Comparison of ENCODE assay signal across 8 cellular contexts in genomic region chr7:70693300-70693689, GRCh38.
DNase-seq lines count a peak whose midpoint lies in the region; ATAC-seq and TF ChIP-seq lines count a peak whose summit lies in the region.

No MANE protein-coding gene starts in this region.

- H4K5ac ChIP-seq in IMR-90 (ENCODE audit: low read depth, low read length): no peak overlapping the region

- H3K4me3 ChIP-seq in AG09309 (ENCODE audit: control insufficient read depth, low read depth, low read length) (peak overlapping the region; percentile 72), IMR-90 (ENCODE audit: insufficient read depth, low read depth, low read length) (peak overlapping the region; percentile 90)

- no TSS peak for BruUV-seq in IMR-90 (replicated peaks; lab: Mats Ljungman, UMichigan)

- H3K4me1 Mint-ChIP-seq in naive B cell: peaks cover 7 to 18% (median 16%) of the 10 kb centered on the region in 3 donors

- no peak overlapping the region for H2AK5ac ChIP-seq in IMR-90 (ENCODE audit: low read depth, low read length)

- H3K4me2 ChIP-seq in IMR-90 (ENCODE audit: low read depth, low read length): peak overlapping the region; percentile 16; the same call in 1 of the 2 replicates

- H2BK20ac ChIP-seq in IMR-90 (ENCODE audit: low read depth, low read length): no peak overlapping the region

- peak overlapping the region in 1 of 6 donors; percentile 54 for H3K27ac Mint-ChIP-seq in naive B cell

- WGBS in IMR-90 (ENCODE audit: extremely low coverage in 2 of 2, insufficient read length in 1 of 2), 2 experiments: 0% methylated on average over 1 of the region's 11 CpGs; no CpG with 5 or more reads in 1 of the 2 experiments

- no peak overlapping the region for H3K56ac ChIP-seq in IMR-90 (ENCODE audit: extremely low read depth, insufficient read depth, low read length)

- in situ Hi-C loops in IMR-90 (cut with MboI; ENCODE audit: low sequenced_read_pairs): no loop called here

- CTCF ChIA-PET in IMR-90 (lab: Yijun Ruan, JAX): no interaction called here

- no peak overlapping the region for H3K18ac ChIP-seq in IMR-90 (ENCODE audit: low read depth, low read length)

- peak overlapping the region; percentile 57 for H2AK9ac ChIP-seq in IMR-90 (replicated peaks; ENCODE audit: low read depth, low read length, poor library complexity)

- H3K4ac ChIP-seq in IMR-90 (ENCODE audit: low read depth, low read length): 0 out of 2 replicates have a peak overlapping the region, but pooled peaks have one; percentile 12

- H2AFZ ChIP-seq in IMR-90 (replicated peaks; ENCODE audit: low read length, poor library complexity): peak overlapping the region; percentile 90

- no peaks in the 10 kb centered on the region for H3K36me3 ChIP-seq in IMR-90 (ENCODE audit: control insufficient read depth, insufficient read depth, low read length)

- TF ChIP-seq CTCF in AG09309 (IDR thresholded peaks at IDR 0.05; ENCODE audit: control insufficient read depth, insufficient read depth, low read depth, low read length, missing control alignments): no peak
- no peak for TF ChIP-seq CTCF in IMR-90 (conservative IDR thresholded peaks at IDR 0.05; ENCODE audit: low read depth, low read length)
- no peak for TF ChIP-seq CTCF in GM20000 (IDR thresholded peaks at IDR 0.05; ENCODE audit: extremely low read depth, missing control alignments)

- H2BK5ac ChIP-seq in IMR-90 (ENCODE audit: low read depth, low read length, poor library complexity, severe bottlenecking): no peak overlapping the region

- TF ChIP-seq POLR2A in IMR-90 (IDR thresholded peaks at IDR 0.05; ENCODE audit: low read depth, low read length) (no peak), erythroblast (IDR thresholded peaks at IDR 0.05; ENCODE audit: low read length) (no peak)

- no peak for TF ChIP-seq RAD21 in IMR-90 (IDR thresholded peaks at IDR 0.05; ENCODE audit: low read length)

- intact Hi-C loops in IMR-90 (cut with micrococcal nuclease): loop anchor here (10.0 kb wide), 1 partner anchor 1098 kb away; the partner anchor contains the start of gene AUTS2

- no peak overlapping the region for H4K91ac ChIP-seq in IMR-90 (ENCODE audit: insufficient read depth, low read depth, low read length)

- POLR2A ChIA-PET in IMR-90 (lab: Charles Lee; ENCODE audit: unreplicated experiment): no interaction called here

- H3K9me3 ChIP-seq in IMR-90 (ENCODE audit: control insufficient read depth, insufficient read depth, low read length): no peaks in the 10 kb centered on the region

- H3K27me3 Mint-ChIP-seq in naive B cell: peaks cover 7 to 24% (median 21%) of the 10 kb centered on the region in 3 donors

- H4K8ac ChIP-seq in IMR-90 (ENCODE audit: low read depth in 2 of 2, low read length in 2 of 2): no peak overlapping the region

- peaks cover 2% of the 10 kb centered on the region; the same call in 1 of the 2 replicates for H3K9me1 ChIP-seq in IMR-90 (ENCODE audit: insufficient read depth, low read length)

- H3K36me3 Mint-ChIP-seq in naive B cell: peaks cover 0 to 5% of the 10 kb centered on the region in 2 donors

- ATAC-seq in IMR-90 (ENCODE audit: low read depth): no peak
- no peak for ATAC-seq in naive B cell (ENCODE audit: low read depth in 2 of 2)
- ATAC-seq in GM18868 (IDR thresholded peaks at IDR 0.05; ENCODE audit: unreplicated experiment): no peak

- peak overlapping the region; percentile 74 to 91 (median 88) for H3K4me3 Mint-ChIP-seq in naive B cell

- H3K14ac ChIP-seq in IMR-90 (replicated peaks; ENCODE audit: low read depth, low read length): no peak overlapping the region

- DNase-seq in AG09309 (ENCODE audit: low read depth): no peak
- no peak for DNase-seq in IMR-90
- peak; percentile 53 for DNase-seq in ecto neural progenitor cell (ENCODE audit: low spot score)
- DNase-seq in naive B cell: no peak
- DNase-seq in erythroblast (lab: John Stamatoyannopoulos, UW): no peak
- DNase-seq in GM20000 (ENCODE audit: low spot score): no peak
- DNase-seq in stimulated activated CD4-positive, alpha-beta T cell treated with anti-CD3 and anti-CD28 coated beads, Interleukin-4, amount 100 ng/mL, for 4 hours: no peak

- H2BK15ac ChIP-seq in IMR-90 (ENCODE audit: low read depth, low read length): no peak overlapping the region

- H3K27me3 ChIP-seq in IMR-90 (ENCODE audit: control insufficient read depth, insufficient read depth, low read length): no peaks in the 10 kb centered on the region; the same call in 1 of the 2 replicates

- H3K79me1 ChIP-seq in IMR-90 (ENCODE audit: low read depth in 1 of 2, low read length in 2 of 2): peaks cover 0 to 6% of the 10 kb centered on the region in 2 experiments; a peak in 1 of 4 replicates

- no peaks in the 10 kb centered on the region for H4K20me1 ChIP-seq in IMR-90 (ENCODE audit: insufficient read depth, low read length)

- dilution Hi-C loops in IMR-90 (cut with HindIII; ENCODE audit: low sequenced_read_pairs, unreplicated experiment): no loop called here

- H3K4me1 ChIP-seq in IMR-90 (ENCODE audit: control insufficient read depth, insufficient read depth, low read length): peaks cover 4% of the 10 kb centered on the region

- no peaks in the 10 kb centered on the region for H3K9me3 Mint-ChIP-seq in naive B cell

- H2BK120ac ChIP-seq in IMR-90 (ENCODE audit: low read depth, low read length): no peak overlapping the region

- no peak overlapping the region for H3K23ac ChIP-seq in IMR-90 (ENCODE audit: low read depth, low read length)

- no peak overlapping the region; the same call in 1 of the 2 replicates for H3K27ac ChIP-seq in IMR-90 (ENCODE audit: insufficient read depth, low read length)

- H3K9ac ChIP-seq in IMR-90 (ENCODE audit: low read depth, low read length): no peak overlapping the region

TF ChIP-seq in IMR-90, 13 proteins besides CTCF, POLR2A, EP300 and RAD21:
- TF ChIP-seq RFX5 (IDR thresholded peaks at IDR 0.05; ENCODE audit: low read depth, low read length): no peak
- no peak for TF ChIP-seq RCOR1 (IDR thresholded peaks at IDR 0.05; ENCODE audit: insufficient replicate concordance, low read length)
- TF ChIP-seq USF2 (IDR thresholded peaks at IDR 0.05; ENCODE audit: low read depth, low read length): no peak
- no peak for TF ChIP-seq MAZ (IDR thresholded peaks at IDR 0.05; ENCODE audit: borderline replicate concordance, low read depth, low read length)
- no peak for TF ChIP-seq BHLHE40 (IDR thresholded peaks at IDR 0.05; ENCODE audit: low read depth, low read length)
- TF ChIP-seq ELK1 (IDR thresholded peaks at IDR 0.05; ENCODE audit: borderline replicate concordance, low read depth, low read length): no peak
- no peak for TF ChIP-seq MAFK (IDR thresholded peaks at IDR 0.05; ENCODE audit: low read depth, low read length)
- no peak for TF ChIP-seq NFE2L2 (IDR thresholded peaks at IDR 0.05; ENCODE audit: low read depth, low read length)
- no peak for TF ChIP-seq CHD1 (IDR thresholded peaks at IDR 0.05; ENCODE audit: low read depth, low read length)
- no peak for TF ChIP-seq CEBPB (IDR thresholded peaks at IDR 0.05; ENCODE audit: low read depth, low read length)
- no peak for TF ChIP-seq SMC3 (IDR thresholded peaks at IDR 0.05; ENCODE audit: low read depth, low read length)
- TF ChIP-seq FOS (IDR thresholded peaks at IDR 0.05; ENCODE audit: low read depth, low read length): no peak
- no peak for TF ChIP-seq MXI1 (IDR thresholded peaks at IDR 0.05; ENCODE audit: borderline replicate concordance, low read depth, low read length)
